In the genomic region with DNA sequence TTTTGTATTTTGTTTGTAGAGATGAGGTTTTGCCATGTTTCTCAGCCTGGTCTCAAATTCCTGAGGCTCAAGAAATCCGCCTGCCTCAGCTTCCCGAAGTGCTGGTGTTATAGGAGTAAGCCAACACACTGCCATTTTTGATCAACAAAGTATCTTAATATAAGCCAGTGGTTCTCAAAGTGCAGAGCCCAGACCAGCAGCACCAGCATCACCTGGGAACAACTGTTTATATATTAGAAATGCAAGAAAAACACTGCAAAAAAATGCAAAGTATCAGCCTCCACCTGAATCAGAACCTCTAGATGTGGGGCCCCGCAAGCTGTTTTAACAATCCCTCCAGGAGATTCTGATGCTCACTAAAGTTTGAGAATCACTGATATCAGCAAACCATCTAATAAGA, we compare ENCODE assay signal across 18 cellular contexts. TPM values are rescaled to one million over a fixed set of nuclear protein-coding genes. Genes with fewer than 3 reads are reported as not detected.
"Had no signal": no experiment of that assay in that cellular context is flagged by ENCODE, and none has a peak within 500 bp of the region (broad histone marks: within the 10 kb centered on the region; RNA-seq: fewer than 3 reads in every experiment).

No MANE protein-coding gene starts in this region.

- DNase-seq: activated CD4-positive, alpha-beta T cell treated with anti-CD3 and anti-CD28 coated beads for 48 hours; activated CD4-positive, alpha-beta T cell treated with anti-CD3 and anti-CD28 coated beads, Interleukin-2, amount 50 U/mL, for 4 hours; activated CD8-positive, alpha-beta memory T cell treated with anti-CD3 and anti-CD28 coated beads, Interleukin-2, amount 50 U/mL, for 48 hours; activated CD8-positive, alpha-beta T cell treated with anti-CD3 and anti-CD28 coated beads, Interleukin-2, amount 10 ng/mL, durations not matched to agents 7 days and 5 days; activated effector memory CD4-positive, alpha-beta T cell treated with Interleukin-2 at 50 U/mL for 16 hours; activated naive CD4-positive, alpha-beta T cell; activated T-cell treated with anti-CD3 and anti-CD28 coated beads, Interleukin-2, amount 50 U/mL, for 1 hour; MG63; NCI-H1105; NCI-H1436; NCI-H187; NCI-H2081; NCI-H524; Peyer's patch; SHP77 treated with DMSO at 0.1 percent for 48 hours had no signal

- ATAC-seq: activated CD4-positive, CD25-positive, alpha-beta regulatory T cell treated with anti-CD3 and anti-CD28 coated beads, Interleukin-2, amount 50 U/mL, for 24 hours; activated CD8-positive, alpha-beta T cell treated with anti-CD3 and anti-CD28 coated beads, Interleukin-2, amount 10 ng/mL, durations not matched to agents 7 days and 5 days had no signal

- H3K36me3 ChIP-seq: MG63, Peyer's patch had no signal

- H3K4me1 ChIP-seq: Peyer's patch had no signal

- H3K4me3 ChIP-seq: MG63, Peyer's patch had no signal

- H3K27me3 ChIP-seq: MG63, Peyer's patch had no signal

- H3K9me3 ChIP-seq: MG63, Peyer's patch had no signal

- H3K27ac ChIP-seq: Peyer's patch had no signal

RNA-seq across cellular contexts. Expression of a gene that starts 6.2 kb away (rescaled TPM):
- total RNA-seq: activated CD8-positive, alpha-beta T cell treated with anti-CD3 and anti-CD28 coated beads, Interleukin-2, amount 10 ng/mL, durations not matched to agents 7 days and 5 days; activated T-helper 1 cell treated with anti-CD3 and anti-CD28 coated beads, Interleukin-12 subunit alpha, Interleukin-12 subunit beta, Interleukin-2, Interleukin-4 antibody, amounts not matched to agents 30 ng/mL and 10 ng/mL and 1 ng/mL, durations not matched to agents 14 hours and 24 hours and 36 hours; Peyer's patch; SK-MEL-5 had no signal
